In genomic region chr6:79234150-79235022, GRCh38 we compare ENCODE assay signal across 8 cellular contexts. TPM values are rescaled to one million over a fixed set of nuclear protein-coding genes. Genes with fewer than 3 reads are reported as not detected.
A peak's percentile ranks its signal among the peaks of the same experiment; 100 is the strongest.
DNase-seq lines count a peak whose midpoint lies in the region; ATAC-seq lines count a peak whose summit lies in the region.

Gene HMGN3, minus strand, starts transcription at chr6:79234682.

- H3K36me3 Mint-ChIP-seq in naive B cell: no peaks in the 10 kb centered on the region
- peaks cover 7% of the 10 kb centered on the region for H3K36me3 Mint-ChIP-seq in stimulated activated memory B cell treated with anti-CD40 and anti-IgM and Interleukin-4, amounts not matched to agents 10 μg/mL and 1 μg/mL and 100 μg/mL, for 72 hours

- H3K27me3 Mint-ChIP-seq in naive B cell: no peaks in the 10 kb centered on the region
- H3K27me3 Mint-ChIP-seq in stimulated activated memory B cell treated with anti-CD40 and anti-IgM and Interleukin-4, amounts not matched to agents 10 μg/mL and 1 μg/mL and 100 μg/mL, for 72 hours: no peaks in the 10 kb centered on the region

- H3K27ac ChIP-seq in KOPT-K1 (ENCODE audit: low read depth, low read length, poor library complexity, severe bottlenecking): peak within 1 kb of the TSS; percentile 86

- H3K4me3 Mint-ChIP-seq in naive B cell: peak within 1 kb of the TSS; percentile 87 to 99 (median 97)
- H3K4me3 Mint-ChIP-seq in stimulated activated memory B cell treated with anti-CD40 and anti-IgM and Interleukin-4, amounts not matched to agents 10 μg/mL and 1 μg/mL and 100 μg/mL, for 72 hours: peak within 1 kb of the TSS; percentile 94

- peaks cover 11% of the 10 kb centered on the region; the same call in 1 of the 2 replicates for H3K36me3 ChIP-seq in KOPT-K1 (ENCODE audit: insufficient read depth, low read length)

- ATAC-seq in GM21786 (IDR thresholded peaks at IDR 0.05; ENCODE audit: unreplicated experiment) (peak; percentile 85), naive B cell (ENCODE audit: low read depth in 2 of 2) (peak; percentile 94 to 95)
- ATAC-seq in stimulated activated memory B cell treated with anti-CD40 and anti-IgM and Interleukin-4, amounts not matched to agents 10 μg/mL and 1 μg/mL and 100 μg/mL, for 72 hours: peak; percentile 99

- peak within 1 kb of the TSS; percentile 70 to 95 (median 92) for H3K27ac Mint-ChIP-seq in naive B cell
- H3K27ac Mint-ChIP-seq in stimulated activated memory B cell treated with anti-CD40 and anti-IgM and Interleukin-4, amounts not matched to agents 10 μg/mL and 1 μg/mL and 100 μg/mL, for 72 hours: peak within 1 kb of the TSS; percentile 88

- H3K4me1 Mint-ChIP-seq in naive B cell: peaks cover 8 to 15% (median 9%) of the 10 kb centered on the region in 3 donors
- peaks cover 26% of the 10 kb centered on the region for H3K4me1 Mint-ChIP-seq in stimulated activated memory B cell treated with anti-CD40 and anti-IgM and Interleukin-4, amounts not matched to agents 10 μg/mL and 1 μg/mL and 100 μg/mL, for 72 hours

- DNase-seq in DMS79 treated with DMSO at 0.1 percent for 48 hours (lab: John Stamatoyannopoulos, UW): peak; percentile 96
- peak; percentile 95 for DNase-seq in RPMI7951 (ENCODE audit: low read depth)
- peak; percentile 80 to 85 for DNase-seq in activated T-helper 1 cell treated with anti-CD3 and anti-CD28 coated beads, Interleukin-2, amount 50 U/mL, for 16 hours (ENCODE audit: low read depth in 1 of 2, low spot score in 1 of 2)
- peak; percentile 93 for DNase-seq in fibroblast of gingiva (ENCODE audit: low read depth)
- peak; percentile 92 for DNase-seq in naive B cell

- no peaks in the 10 kb centered on the region for H3K9me3 Mint-ChIP-seq in naive B cell
- H3K9me3 Mint-ChIP-seq in stimulated activated memory B cell treated with anti-CD40 and anti-IgM and Interleukin-4, amounts not matched to agents 10 μg/mL and 1 μg/mL and 100 μg/mL, for 72 hours: no peaks in the 10 kb centered on the region

- no peaks in the 10 kb centered on the region for H3K9me3 ChIP-seq in KOPT-K1 (ENCODE audit: insufficient read depth, low read length, poor library complexity, severe bottlenecking)

RNA-seq across cellular contexts. Expression of gene HMGN3, which starts in this region (rescaled TPM):
- 143 and 177 TPM in 2 replicates for total RNA-seq in RPMI7951 (2014; rRNA removed; shearing (Covaris generic))
- 10 to 100 TPM; 58.0 to 95.1 (median 76.1) TPM for polyA plus RNA-seq in naive B cell (ENCODE audit: low read depth in 6 of 6)

Comparison
In these comparisons a context has a peak if more than half of its experiments do, and no peak if none do; other contexts are left out.
1. Peak in every context shown above with its lines: DNase-seq, ATAC-seq and H3K27ac ChIP-seq.